In genomic region chr16:29653436-29653835, GRCh38 we compare ENCODE assay signal across 1 cellular context.
TF ChIP-seq lines count a peak whose summit lies in the region.

No MANE protein-coding gene starts in this region.

TF ChIP-seq in HepG2, 621 proteins besides CTCF, POLR2A, EP300 and RAD21 (continues in another document):
- TF ChIP-seq THAP11 (CRISPR knock-in tag; IDR thresholded peaks at IDR 0.05): no peak
- TF ChIP-seq, protein P1, sequence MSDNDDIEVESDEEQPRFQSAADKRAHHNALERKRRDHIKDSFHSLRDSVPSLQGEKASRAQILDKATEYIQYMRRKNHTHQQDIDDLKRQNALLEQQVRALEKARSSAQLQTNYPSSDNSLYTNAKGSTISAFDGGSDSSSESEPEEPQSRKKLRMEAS (IDR thresholded peaks at IDR 0.05): no peak
- TF ChIP-seq ZNF660 (CRISPR knock-in tag; IDR thresholded peaks at IDR 0.05; ENCODE audit: borderline replicate concordance, low read depth): no peak
- no peak for TF ChIP-seq SRSF4 (IDR thresholded peaks at IDR 0.05; ENCODE audit: low read depth, low read length, poor library complexity, severe bottlenecking)
- TF ChIP-seq, protein P2, sequence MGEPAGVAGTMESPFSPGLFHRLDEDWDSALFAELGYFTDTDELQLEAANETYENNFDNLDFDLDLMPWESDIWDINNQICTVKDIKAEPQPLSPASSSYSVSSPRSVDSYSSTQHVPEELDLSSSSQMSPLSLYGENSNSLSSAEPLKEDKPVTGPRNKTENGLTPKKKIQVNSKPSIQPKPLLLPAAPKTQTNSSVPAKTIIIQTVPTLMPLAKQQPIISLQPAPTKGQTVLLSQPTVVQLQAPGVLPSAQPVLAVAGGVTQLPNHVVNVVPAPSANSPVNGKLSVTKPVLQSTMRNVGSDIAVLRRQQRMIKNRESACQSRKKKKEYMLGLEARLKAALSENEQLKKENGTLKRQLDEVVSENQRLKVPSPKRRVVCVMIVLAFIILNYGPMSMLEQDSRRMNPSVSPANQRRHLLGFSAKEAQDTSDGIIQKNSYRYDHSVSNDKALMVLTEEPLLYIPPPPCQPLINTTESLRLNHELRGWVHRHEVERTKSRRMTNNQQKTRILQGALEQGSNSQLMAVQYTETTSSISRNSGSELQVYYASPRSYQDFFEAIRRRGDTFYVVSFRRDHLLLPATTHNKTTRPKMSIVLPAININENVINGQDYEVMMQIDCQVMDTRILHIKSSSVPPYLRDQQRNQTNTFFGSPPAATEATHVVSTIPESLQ (CRISPR knock-in tag; conservative IDR thresholded peaks at IDR 0.05): no peak
- TF ChIP-seq, protein P3, sequence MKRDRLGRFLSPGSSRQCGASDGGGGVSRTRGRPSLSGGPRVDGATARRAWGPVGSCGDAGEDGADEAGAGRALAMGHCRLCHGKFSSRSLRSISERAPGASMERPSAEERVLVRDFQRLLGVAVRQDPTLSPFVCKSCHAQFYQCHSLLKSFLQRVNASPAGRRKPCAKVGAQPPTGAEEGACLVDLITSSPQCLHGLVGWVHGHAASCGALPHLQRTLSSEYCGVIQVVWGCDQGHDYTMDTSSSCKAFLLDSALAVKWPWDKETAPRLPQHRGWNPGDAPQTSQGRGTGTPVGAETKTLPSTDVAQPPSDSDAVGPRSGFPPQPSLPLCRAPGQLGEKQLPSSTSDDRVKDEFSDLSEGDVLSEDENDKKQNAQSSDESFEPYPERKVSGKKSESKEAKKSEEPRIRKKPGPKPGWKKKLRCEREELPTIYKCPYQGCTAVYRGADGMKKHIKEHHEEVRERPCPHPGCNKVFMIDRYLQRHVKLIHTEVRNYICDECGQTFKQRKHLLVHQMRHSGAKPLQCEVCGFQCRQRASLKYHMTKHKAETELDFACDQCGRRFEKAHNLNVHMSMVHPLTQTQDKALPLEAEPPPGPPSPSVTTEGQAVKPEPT (CRISPR knock-in tag; IDR thresholded peaks at IDR 0.05; ENCODE audit: low read depth): no peak
- TF ChIP-seq, protein P4, sequence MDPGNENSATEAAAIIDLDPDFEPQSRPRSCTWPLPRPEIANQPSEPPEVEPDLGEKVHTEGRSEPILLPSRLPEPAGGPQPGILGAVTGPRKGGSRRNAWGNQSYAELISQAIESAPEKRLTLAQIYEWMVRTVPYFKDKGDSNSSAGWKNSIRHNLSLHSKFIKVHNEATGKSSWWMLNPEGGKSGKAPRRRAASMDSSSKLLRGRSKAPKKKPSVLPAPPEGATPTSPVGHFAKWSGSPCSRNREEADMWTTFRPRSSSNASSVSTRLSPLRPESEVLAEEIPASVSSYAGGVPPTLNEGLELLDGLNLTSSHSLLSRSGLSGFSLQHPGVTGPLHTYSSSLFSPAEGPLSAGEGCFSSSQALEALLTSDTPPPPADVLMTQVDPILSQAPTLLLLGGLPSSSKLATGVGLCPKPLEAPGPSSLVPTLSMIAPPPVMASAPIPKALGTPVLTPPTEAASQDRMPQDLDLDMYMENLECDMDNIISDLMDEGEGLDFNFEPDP (CRISPR knock-in tag; conservative IDR thresholded peaks at IDR 0.05): 0 out of 2 replicates have a peak, but pooled peaks have one; percentile 19
- TF ChIP-seq ZFX (CRISPR knock-in tag; IDR thresholded peaks at IDR 0.05; ENCODE audit: low read depth): 0 out of 2 replicates have a peak, but pooled peaks have one; percentile 15
- no peak for TF ChIP-seq ZNF333 (CRISPR knock-in tag; IDR thresholded peaks at IDR 0.05; ENCODE audit: borderline replicate concordance)
- TF ChIP-seq FLYWCH1 (CRISPR knock-in tag; IDR thresholded peaks at IDR 0.05): no peak
- TF ChIP-seq, protein P5, sequence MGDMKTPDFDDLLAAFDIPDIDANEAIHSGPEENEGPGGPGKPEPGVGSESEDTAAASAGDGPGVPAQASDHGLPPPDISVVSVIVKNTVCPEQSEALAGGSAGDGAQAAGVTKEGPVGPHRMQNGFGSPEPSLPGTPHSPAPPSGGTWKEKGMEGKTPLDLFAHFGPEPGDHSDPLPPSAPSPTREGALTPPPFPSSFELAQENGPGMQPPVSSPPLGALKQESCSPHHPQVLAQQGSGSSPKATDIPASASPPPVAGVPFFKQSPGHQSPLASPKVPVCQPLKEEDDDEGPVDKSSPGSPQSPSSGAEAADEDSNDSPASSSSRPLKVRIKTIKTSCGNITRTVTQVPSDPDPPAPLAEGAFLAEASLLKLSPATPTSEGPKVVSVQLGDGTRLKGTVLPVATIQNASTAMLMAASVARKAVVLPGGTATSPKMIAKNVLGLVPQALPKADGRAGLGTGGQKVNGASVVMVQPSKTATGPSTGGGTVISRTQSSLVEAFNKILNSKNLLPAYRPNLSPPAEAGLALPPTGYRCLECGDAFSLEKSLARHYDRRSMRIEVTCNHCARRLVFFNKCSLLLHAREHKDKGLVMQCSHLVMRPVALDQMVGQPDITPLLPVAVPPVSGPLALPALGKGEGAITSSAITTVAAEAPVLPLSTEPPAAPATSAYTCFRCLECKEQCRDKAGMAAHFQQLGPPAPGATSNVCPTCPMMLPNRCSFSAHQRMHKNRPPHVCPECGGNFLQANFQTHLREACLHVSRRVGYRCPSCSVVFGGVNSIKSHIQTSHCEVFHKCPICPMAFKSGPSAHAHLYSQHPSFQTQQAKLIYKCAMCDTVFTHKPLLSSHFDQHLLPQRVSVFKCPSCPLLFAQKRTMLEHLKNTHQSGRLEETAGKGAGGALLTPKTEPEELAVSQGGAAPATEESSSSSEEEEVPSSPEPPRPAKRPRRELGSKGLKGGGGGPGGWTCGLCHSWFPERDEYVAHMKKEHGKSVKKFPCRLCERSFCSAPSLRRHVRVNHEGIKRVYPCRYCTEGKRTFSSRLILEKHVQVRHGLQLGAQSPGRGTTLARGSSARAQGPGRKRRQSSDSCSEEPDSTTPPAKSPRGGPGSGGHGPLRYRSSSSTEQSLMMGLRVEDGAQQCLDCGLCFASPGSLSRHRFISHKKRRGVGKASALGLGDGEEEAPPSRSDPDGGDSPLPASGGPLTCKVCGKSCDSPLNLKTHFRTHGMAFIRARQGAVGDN (CRISPR knock-in tag; IDR thresholded peaks at IDR 0.05): 0 out of 2 replicates have a peak, but pooled peaks have one; percentile 14
- TF ChIP-seq, protein P6, sequence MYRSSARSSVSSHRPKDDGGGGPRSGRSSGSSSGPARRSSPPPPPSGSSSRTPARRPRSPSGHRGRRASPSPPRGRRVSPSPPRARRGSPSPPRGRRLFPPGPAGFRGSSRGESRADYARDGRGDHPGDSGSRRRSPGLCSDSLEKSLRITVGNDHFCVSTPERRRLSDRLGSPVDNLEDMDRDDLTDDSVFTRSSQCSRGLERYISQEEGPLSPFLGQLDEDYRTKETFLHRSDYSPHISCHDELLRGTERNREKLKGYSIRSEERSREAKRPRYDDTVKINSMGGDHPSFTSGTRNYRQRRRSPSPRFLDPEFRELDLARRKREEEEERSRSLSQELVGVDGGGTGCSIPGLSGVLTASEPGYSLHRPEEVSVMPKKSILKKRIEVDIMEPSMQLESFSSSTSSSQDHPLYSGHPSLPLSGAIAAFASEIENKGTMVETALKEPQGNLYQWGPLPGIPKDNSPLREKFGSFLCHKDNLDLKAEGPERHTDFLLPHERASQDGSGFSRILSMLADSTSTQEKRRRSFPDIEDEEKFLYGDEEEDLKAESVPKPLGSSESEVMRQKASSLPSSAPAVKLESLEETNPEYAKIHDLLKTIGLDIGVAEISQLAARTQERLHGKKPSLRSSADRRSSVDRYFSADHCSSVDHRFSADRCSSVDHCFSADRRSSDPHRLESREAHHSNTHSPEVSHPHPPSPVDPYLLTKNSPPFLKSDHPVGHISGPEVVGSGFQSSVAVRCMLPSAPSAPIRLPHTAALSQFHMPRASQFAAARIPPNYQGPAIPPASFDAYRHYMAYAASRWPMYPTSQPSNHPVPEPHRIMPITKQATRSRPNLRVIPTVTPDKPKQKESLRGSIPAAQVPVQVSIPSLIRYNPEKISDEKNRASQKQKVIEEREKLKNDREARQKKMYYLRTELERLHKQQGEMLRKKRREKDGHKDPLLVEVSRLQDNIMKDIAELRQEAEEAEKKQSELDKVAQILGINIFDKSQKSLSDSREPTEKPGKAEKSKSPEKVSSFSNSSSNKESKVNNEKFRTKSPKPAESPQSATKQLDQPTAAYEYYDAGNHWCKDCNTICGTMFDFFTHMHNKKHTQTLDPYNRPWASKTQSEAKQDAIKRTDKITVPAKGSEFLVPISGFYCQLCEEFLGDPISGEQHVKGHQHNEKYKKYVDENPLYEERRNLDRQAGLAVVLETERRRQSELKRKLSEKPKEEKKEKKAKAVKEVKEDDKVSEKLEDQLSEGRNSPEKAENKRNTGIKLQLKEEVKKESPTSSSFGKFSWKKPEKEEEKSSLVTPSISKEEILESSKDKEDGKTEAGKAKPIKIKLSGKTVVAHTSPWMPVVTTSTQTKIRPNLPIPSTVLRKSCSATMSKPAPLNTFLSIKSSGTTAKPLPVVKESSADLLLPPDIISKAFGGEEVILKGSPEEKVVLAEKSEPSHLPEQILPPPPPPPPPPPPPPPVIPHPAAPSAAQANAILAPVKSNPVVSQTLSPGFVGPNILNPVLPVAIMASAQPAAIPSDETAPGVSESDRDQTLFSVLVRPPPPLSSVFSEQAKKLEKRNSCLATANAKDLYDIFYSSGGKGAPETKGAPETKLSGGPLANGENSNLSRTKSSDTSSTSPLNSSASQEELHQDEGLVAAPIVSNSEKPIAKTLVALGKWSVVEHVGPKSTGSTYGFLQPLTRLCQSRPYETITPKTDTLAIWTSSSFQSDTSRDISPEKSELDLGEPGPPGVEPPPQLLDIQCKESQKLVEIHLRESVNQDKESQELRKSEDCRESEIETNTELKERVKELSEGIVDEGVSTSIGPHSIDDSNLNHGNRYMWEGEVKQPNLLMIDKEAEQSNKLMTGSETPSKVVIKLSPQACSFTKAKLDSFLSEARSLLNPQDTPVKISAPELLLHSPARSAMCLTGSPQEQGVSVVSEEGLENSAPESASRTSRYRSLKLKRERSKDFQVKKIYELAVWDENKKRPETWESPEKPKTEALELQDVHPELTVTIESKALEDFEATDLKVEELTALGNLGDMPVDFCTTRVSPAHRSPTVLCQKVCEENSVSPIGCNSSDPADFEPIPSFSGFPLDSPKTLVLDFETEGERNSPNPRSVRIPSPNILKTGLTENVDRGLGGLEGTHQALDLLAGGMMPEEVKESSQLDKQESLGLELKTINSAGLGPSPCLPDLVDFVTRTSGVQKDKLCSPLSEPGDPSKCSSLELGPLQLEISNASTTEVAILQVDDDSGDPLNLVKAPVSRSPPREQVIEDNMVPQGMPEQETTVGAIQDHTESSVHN (CRISPR knock-in tag; IDR thresholded peaks at IDR 0.05): no peak
- TF ChIP-seq FOXP1 (IDR thresholded peaks at IDR 0.05): no peak
- TF ChIP-seq FOXP1 (CRISPR knock-in tag; IDR thresholded peaks at IDR 0.05): no peak
- TF ChIP-seq ZNF768 (CRISPR knock-in tag; IDR thresholded peaks at IDR 0.05): 0 out of 2 replicates have a peak, but pooled peaks have one; percentile 29
- TF ChIP-seq, protein P7, sequence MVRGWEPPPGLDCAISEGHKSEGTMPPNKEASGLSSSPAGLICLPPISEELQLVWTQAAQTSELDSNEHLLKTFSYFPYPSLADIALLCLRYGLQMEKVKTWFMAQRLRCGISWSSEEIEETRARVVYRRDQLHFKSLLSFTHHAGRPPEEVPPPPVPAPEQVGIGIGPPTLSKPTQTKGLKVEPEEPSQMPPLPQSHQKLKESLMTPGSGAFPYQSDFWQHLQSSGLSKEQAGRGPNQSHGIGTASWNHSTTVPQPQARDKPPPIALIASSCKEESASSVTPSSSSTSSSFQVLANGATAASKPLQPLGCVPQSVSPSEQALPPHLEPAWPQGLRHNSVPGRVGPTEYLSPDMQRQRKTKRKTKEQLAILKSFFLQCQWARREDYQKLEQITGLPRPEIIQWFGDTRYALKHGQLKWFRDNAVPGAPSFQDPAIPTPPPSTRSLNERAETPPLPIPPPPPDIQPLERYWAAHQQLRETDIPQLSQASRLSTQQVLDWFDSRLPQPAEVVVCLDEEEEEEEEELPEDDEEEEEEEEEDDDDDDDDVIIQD (CRISPR knock-in tag; IDR thresholded peaks at IDR 0.05; ENCODE audit: low read depth): no peak
- no peak for TF ChIP-seq ZNF256 (CRISPR knock-in tag; conservative IDR thresholded peaks at IDR 0.05)
- TF ChIP-seq, protein P8, sequence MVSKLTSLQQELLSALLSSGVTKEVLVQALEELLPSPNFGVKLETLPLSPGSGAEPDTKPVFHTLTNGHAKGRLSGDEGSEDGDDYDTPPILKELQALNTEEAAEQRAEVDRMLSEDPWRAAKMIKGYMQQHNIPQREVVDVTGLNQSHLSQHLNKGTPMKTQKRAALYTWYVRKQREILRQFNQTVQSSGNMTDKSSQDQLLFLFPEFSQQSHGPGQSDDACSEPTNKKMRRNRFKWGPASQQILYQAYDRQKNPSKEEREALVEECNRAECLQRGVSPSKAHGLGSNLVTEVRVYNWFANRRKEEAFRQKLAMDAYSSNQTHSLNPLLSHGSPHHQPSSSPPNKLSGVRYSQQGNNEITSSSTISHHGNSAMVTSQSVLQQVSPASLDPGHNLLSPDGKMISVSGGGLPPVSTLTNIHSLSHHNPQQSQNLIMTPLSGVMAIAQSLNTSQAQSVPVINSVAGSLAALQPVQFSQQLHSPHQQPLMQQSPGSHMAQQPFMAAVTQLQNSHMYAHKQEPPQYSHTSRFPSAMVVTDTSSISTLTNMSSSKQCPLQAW (CRISPR knock-in tag; IDR thresholded peaks at IDR 0.05): no peak
- TF ChIP-seq, protein P9, sequence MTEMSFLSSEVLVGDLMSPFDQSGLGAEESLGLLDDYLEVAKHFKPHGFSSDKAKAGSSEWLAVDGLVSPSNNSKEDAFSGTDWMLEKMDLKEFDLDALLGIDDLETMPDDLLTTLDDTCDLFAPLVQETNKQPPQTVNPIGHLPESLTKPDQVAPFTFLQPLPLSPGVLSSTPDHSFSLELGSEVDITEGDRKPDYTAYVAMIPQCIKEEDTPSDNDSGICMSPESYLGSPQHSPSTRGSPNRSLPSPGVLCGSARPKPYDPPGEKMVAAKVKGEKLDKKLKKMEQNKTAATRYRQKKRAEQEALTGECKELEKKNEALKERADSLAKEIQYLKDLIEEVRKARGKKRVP (CRISPR knock-in tag; IDR thresholded peaks at IDR 0.05): no peak
- 0 out of 2 replicates have a peak, but pooled peaks have one; percentile 24 for TF ChIP-seq ZBTB7B (CRISPR knock-in tag; IDR thresholded peaks at IDR 0.05)
- 0 out of 2 replicates have a peak, but pooled peaks have one; percentile 31 for TF ChIP-seq ZNF274 (CRISPR knock-in tag; IDR thresholded peaks at IDR 0.05)
- TF ChIP-seq ZNF292 (CRISPR knock-in tag; IDR thresholded peaks at IDR 0.05; ENCODE audit: borderline replicate concordance, low read depth): no peak
- no peak for TF ChIP-seq ERF (CRISPR knock-in tag; IDR thresholded peaks at IDR 0.05)
- TF ChIP-seq, protein P10, sequence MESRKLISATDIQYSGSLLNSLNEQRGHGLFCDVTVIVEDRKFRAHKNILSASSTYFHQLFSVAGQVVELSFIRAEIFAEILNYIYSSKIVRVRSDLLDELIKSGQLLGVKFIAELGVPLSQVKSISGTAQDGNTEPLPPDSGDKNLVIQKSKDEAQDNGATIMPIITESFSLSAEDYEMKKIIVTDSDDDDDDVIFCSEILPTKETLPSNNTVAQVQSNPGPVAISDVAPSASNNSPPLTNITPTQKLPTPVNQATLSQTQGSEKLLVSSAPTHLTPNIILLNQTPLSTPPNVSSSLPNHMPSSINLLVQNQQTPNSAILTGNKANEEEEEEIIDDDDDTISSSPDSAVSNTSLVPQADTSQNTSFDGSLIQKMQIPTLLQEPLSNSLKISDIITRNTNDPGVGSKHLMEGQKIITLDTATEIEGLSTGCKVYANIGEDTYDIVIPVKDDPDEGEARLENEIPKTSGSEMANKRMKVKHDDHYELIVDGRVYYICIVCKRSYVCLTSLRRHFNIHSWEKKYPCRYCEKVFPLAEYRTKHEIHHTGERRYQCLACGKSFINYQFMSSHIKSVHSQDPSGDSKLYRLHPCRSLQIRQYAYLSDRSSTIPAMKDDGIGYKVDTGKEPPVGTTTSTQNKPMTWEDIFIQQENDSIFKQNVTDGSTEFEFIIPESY (CRISPR knock-in tag; IDR thresholded peaks at IDR 0.05): peak; percentile 21; the same call in 1 of the 2 replicates
